Comparison of ENCODE assay signal across 19 cellular contexts in the genomic region with DNA sequence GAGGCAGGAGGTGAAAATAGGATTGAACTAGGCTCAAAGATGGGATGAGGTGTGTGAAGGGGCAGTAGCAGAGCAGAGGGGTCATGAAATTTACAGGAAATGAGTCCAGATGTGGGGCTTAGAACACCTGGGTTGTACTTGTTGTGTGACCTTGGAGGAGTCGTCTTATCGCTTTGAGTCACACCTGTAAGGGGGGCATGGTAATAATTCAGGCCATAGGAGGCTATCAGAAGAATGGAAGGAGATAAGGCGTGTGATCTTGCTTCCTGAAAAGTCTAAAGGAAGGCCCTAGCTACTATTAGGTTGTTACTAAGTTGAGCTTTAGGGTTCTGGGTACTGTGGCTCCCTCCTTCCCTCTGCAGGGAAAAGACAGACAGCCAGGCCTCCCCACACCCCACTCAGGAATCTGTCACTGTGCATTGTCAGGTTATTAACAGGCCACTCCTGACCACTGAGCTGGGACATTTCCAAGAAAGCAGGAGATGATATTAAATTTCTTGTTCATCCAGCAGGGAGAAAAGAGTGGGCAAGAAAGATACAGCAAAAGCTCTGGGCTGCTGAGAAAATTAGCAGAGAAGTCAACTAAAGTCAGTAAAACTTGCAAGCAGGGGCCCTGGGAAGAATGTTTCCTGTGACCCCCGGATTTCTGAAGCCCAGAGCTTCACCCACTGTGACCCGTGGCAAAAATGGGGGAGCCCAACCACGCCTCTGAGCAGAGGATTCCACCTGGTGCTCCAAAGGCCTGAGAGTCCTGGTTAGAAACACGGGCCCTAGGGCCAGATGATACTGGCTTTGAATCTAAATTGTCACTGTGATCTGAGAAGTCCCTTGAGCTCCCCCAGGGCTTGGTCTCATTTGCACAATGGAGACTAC. TPM values are rescaled to one million over a fixed set of nuclear protein-coding genes. Genes with fewer than 3 reads are reported as not detected.
DNase-seq lines count a peak whose midpoint lies in the region; ATAC-seq and TF ChIP-seq lines count a peak whose summit lies in the region.
"Had no signal": no experiment of that assay in that cellular context is flagged by ENCODE, and none has a peak within 500 bp of the region (broad histone marks: within the 10 kb centered on the region; RNA-seq: fewer than 3 reads in every experiment).

No MANE protein-coding gene starts in this region.

- H3K4me1 ChIP-seq in left ventricle myocardium inferior = peaks cover 27% of the 10 kb centered on the region
- H3K4me1 ChIP-seq in thymus (ENCODE audit: control insufficient read depth, insufficient read depth, low read length) = no peaks in the 10 kb centered on the region

- H3K4me3 ChIP-seq in left ventricle myocardium inferior (no peak overlapping the region), thymus (ENCODE audit: low read length) (no peak overlapping the region)
- H3K4me3 ChIP-seq: gastroesophageal sphincter had no signal

- H3K27ac ChIP-seq in left ventricle myocardium inferior (replicated peaks) (peak overlapping the region; percentile 50), thymus (ENCODE audit: low read depth) (peak overlapping the region; percentile 64)
- H3K27ac ChIP-seq: gastroesophageal sphincter had no signal

- H3K36me3 ChIP-seq in left ventricle myocardium inferior (no peaks in the 10 kb centered on the region), thymus (ENCODE audit: control insufficient read depth, insufficient read depth) (no peaks in the 10 kb centered on the region)
- H3K36me3 ChIP-seq: gastroesophageal sphincter had no signal

- no peak for TF ChIP-seq EP300 in Ishikawa (IDR thresholded peaks at IDR 0.05; ENCODE audit: borderline replicate concordance)

- WGBS in thymus = 90% methylated on average over 7 of the region's 7 CpGs

- TF ChIP-seq CTCF in left ventricle myocardium inferior (IDR thresholded peaks at IDR 0.05; ENCODE audit: borderline replicate concordance) = no peak

- intact Hi-C loops in left ventricle myocardium inferior (cut with micrococcal nuclease) = no loop called here

- ATAC-seq in GM21786 (IDR thresholded peaks at IDR 0.05; ENCODE audit: unreplicated experiment) (peak; percentile 18), GM18502 (IDR thresholded peaks at IDR 0.05; ENCODE audit: poor library complexity, unreplicated experiment) (no peak)
- ATAC-seq: activated T-helper 17 cell treated with anti-CD3 and anti-CD28 coated beads, Interleukin-2, amount 50 U/mL, for 72 hours; Panc1 had no signal

- DNase-seq in left ventricle myocardium inferior = no peak
- no peak for DNase-seq in NCI-H2081 (lab: John Stamatoyannopoulos, UW)
- no peak for DNase-seq in EL
- DNase-seq: activated CD4-positive, alpha-beta T cell treated with anti-CD3 and anti-CD28 coated beads for 48 hours; CD8-positive, alpha-beta memory T cell; effector memory CD4-positive, alpha-beta T cell had no signal

- H3K27me3 ChIP-seq in left ventricle myocardium inferior (ENCODE audit: low read depth) (no peaks in the 10 kb centered on the region), thymus (ENCODE audit: control insufficient read depth, insufficient read depth) (no peaks in the 10 kb centered on the region)
- H3K27me3 ChIP-seq: gastroesophageal sphincter had no signal

- H3K9me3 ChIP-seq in left ventricle myocardium inferior (replicated peaks) (peaks cover 3% of the 10 kb centered on the region), thymus (ENCODE audit: control insufficient read depth) (no peaks in the 10 kb centered on the region)

- TF ChIP-seq RAD21 in Ishikawa (IDR thresholded peaks at IDR 0.05; ENCODE audit: low read depth) = no peak

TF ChIP-seq in Ishikawa, 13 proteins besides CTCF, POLR2A, EP300 and RAD21:
- TF ChIP-seq CREB1 (IDR thresholded peaks at IDR 0.05; ENCODE audit: low read depth) (no peak), TCF12 (IDR thresholded peaks at IDR 0.05; ENCODE audit: low read depth) (no peak), ZBTB7A (IDR thresholded peaks at IDR 0.05; ENCODE audit: low read depth) (no peak), TAF1 (IDR thresholded peaks at IDR 0.05; ENCODE audit: low read depth) (no peak), YY1 (IDR thresholded peaks at IDR 0.05; ENCODE audit: low read depth) (no peak), EGR1 (IDR thresholded peaks at IDR 0.05) (no peak), TEAD4 (IDR thresholded peaks at IDR 0.05) (peak; percentile 51), CEBPB (IDR thresholded peaks at IDR 0.05) (no peak), NFIC (IDR thresholded peaks at IDR 0.05) (peak; percentile 39)
- TF ChIP-seq, protein P1, sequence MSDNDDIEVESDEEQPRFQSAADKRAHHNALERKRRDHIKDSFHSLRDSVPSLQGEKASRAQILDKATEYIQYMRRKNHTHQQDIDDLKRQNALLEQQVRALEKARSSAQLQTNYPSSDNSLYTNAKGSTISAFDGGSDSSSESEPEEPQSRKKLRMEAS (IDR thresholded peaks at IDR 0.05) = peak; percentile 28; the same call in 1 of the 2 replicates
- TF ChIP-seq, protein P2, sequence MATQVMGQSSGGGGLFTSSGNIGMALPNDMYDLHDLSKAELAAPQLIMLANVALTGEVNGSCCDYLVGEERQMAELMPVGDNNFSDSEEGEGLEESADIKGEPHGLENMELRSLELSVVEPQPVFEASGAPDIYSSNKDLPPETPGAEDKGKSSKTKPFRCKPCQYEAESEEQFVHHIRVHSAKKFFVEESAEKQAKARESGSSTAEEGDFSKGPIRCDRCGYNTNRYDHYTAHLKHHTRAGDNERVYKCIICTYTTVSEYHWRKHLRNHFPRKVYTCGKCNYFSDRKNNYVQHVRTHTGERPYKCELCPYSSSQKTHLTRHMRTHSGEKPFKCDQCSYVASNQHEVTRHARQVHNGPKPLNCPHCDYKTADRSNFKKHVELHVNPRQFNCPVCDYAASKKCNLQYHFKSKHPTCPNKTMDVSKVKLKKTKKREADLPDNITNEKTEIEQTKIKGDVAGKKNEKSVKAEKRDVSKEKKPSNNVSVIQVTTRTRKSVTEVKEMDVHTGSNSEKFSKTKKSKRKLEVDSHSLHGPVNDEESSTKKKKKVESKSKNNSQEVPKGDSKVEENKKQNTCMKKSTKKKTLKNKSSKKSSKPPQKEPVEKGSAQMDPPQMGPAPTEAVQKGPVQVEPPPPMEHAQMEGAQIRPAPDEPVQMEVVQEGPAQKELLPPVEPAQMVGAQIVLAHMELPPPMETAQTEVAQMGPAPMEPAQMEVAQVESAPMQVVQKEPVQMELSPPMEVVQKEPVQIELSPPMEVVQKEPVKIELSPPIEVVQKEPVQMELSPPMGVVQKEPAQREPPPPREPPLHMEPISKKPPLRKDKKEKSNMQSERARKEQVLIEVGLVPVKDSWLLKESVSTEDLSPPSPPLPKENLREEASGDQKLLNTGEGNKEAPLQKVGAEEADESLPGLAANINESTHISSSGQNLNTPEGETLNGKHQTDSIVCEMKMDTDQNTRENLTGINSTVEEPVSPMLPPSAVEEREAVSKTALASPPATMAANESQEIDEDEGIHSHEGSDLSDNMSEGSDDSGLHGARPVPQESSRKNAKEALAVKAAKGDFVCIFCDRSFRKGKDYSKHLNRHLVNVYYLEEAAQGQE (IDR thresholded peaks at IDR 0.05; ENCODE audit: low read depth) = no peak
- TF ChIP-seq, protein P3, sequence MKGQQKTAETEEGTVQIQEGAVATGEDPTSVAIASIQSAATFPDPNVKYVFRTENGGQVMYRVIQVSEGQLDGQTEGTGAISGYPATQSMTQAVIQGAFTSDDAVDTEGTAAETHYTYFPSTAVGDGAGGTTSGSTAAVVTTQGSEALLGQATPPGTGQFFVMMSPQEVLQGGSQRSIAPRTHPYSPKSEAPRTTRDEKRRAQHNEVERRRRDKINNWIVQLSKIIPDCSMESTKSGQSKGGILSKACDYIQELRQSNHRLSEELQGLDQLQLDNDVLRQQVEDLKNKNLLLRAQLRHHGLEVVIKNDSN (IDR thresholded peaks at IDR 0.05) = no peak

RNA-seq across cellular contexts. Expression of a gene that starts 6.0 kb away (rescaled TPM):
- 34.0 TPM for total RNA-seq in left ventricle myocardium inferior
- 30.9 TPM for polyA plus RNA-seq in thymus

RNA-seq across cellular contexts. Expression of a gene that starts 56.1 kb away (rescaled TPM):
- total RNA-seq in left ventricle myocardium inferior = not detected
- polyA plus RNA-seq in thymus = not detected
- total RNA-seq: activated T-helper 17 cell treated with anti-CD3 and anti-CD28 coated beads, Interleukin-2, amount 50 U/mL, for 72 hours; astrocyte; CD8-positive, alpha-beta memory T cell; gastroesophageal sphincter; kidney epithelial cell; NCI-H460; subcutaneous adipose tissue; T-helper 1 cell treated with Interleukin-12 subunit alpha and Interleukin-12 subunit beta and Interleukin-4 antibody, amounts not matched to agents 30 ng/mL and 1 ng/mL, for 36 hours had no signal
- polyA plus RNA-seq: CD8-positive, alpha-beta memory T cell; neural cell had no signal
